Comparison of ENCODE assay signal across 21 cellular contexts in the genomic region with DNA sequence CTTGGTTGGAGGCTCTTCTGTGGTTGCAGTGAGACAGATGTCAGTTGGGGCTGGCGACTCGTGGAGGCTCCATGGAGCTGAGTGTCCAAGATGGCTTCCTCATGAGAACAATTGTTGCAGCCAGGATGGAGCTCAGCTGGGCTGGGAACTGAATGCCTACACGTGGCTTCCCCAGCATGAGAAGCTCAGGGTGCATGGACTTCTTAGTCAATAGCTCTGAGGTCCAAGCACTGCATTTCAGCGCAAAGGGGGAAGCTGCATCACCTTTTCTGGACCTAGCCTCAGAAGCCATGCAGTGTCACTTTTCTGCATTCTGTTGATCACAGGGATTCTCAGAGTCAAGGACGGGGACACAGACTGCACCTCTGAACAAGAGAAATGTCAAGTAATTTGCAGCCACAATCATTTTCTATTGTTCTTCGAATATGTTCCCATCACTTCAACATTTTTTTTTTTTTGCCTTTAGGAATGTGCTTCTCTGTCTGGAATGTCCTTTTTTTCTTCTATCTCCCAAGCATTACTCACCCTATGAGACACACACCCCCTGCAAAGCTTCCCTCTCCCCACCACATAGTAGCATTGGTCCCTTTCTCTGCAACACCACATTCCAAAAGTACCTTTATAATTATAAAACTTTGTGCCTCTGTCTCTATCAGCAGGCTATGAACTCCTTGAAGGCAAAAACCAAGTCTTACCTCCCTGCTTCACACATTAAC. TPM values are rescaled to one million over a fixed set of nuclear protein-coding genes. Genes with fewer than 3 reads are reported as not detected.
DNase-seq lines count a peak whose midpoint lies in the region; ATAC-seq and TF ChIP-seq lines count a peak whose summit lies in the region.
"Had no signal": no experiment of that assay in that cellular context is flagged by ENCODE, and none has a peak within 500 bp of the region (broad histone marks: within the 10 kb centered on the region; RNA-seq: fewer than 3 reads in every experiment).

No MANE protein-coding gene starts in this region.

- WGBS in body of pancreas, 2 donors: 60 to 65% methylated on average over 6 of the region's 6 CpGs
- 62% methylated on average over 6 of the region's 6 CpGs for WGBS in mesenchymal stem cell
- WGBS in thyroid gland, 2 donors: 63 to 82% methylated on average over 6 of the region's 6 CpGs

- intact Hi-C loops in body of pancreas (cut with DNase I): no loop called here
- intact Hi-C loops in thyroid gland (cut with DNase I): no loop called here

- TF ChIP-seq CTCF in body of pancreas (IDR thresholded peaks at IDR 0.05) (no peak), thyroid gland (IDR thresholded peaks at IDR 0.05) (no peak)

- H2BK12ac ChIP-seq in mesenchymal stem cell (ENCODE audit: low read length in 2 of 2): peak overlapping the region; percentile 31 to 42

- H2AFZ ChIP-seq in mesenchymal stem cell (ENCODE audit: low read depth, low read length): peak overlapping the region; percentile 56
- H2AFZ ChIP-seq: parathyroid adenoma had no signal

- no peaks in the 10 kb centered on the region for H3K4me1 ChIP-seq in HUES48 (ENCODE audit: control insufficient read depth, insufficient read depth, low read length)
- H3K4me1 ChIP-seq in body of pancreas: peaks cover 6% of the 10 kb centered on the region
- H3K4me1 ChIP-seq in mesenchymal stem cell (ENCODE audit: control insufficient read depth, insufficient read depth, low read depth, low read length): peaks cover 4% of the 10 kb centered on the region
- no peaks in the 10 kb centered on the region for H3K4me1 ChIP-seq in thyroid gland
- H3K4me1 ChIP-seq: parathyroid adenoma, transverse colon had no signal

- peak overlapping the region in 1 of 2 experiments; percentile 77 for H3K18ac ChIP-seq in mesenchymal stem cell (ENCODE audit: low read depth in 1 of 2, low read length in 2 of 2)

- H2BK15ac ChIP-seq in mesenchymal stem cell (ENCODE audit: low read depth, poor library complexity, severe bottlenecking): no peak overlapping the region

- H3K79me1 ChIP-seq in mesenchymal stem cell (replicated peaks; ENCODE audit: low read length, poor library complexity, severe bottlenecking): no peaks in the 10 kb centered on the region

- peak overlapping the region; percentile 35 for H2BK5ac ChIP-seq in mesenchymal stem cell (ENCODE audit: low read depth, low read length, poor library complexity, severe bottlenecking)

- peak overlapping the region; percentile 96 for H2AK5ac ChIP-seq in mesenchymal stem cell (ENCODE audit: low read length, severe bottlenecking)

- H3K4ac ChIP-seq in mesenchymal stem cell (ENCODE audit: low read depth in 1 of 2, low read length in 2 of 2): peak overlapping the region in 1 of 2 experiments; percentile 10

- H3K27me3 ChIP-seq in HUES48 (ENCODE audit: control insufficient read depth, insufficient read depth, low read length): no peaks in the 10 kb centered on the region
- H3K27me3 ChIP-seq in body of pancreas: no peaks in the 10 kb centered on the region
- H3K27me3 ChIP-seq in mesenchymal stem cell (ENCODE audit: control insufficient read depth in 1 of 2, insufficient read depth in 1 of 2, low read length in 2 of 2): no peaks in the 10 kb centered on the region
- H3K27me3 ChIP-seq in thyroid gland: no peaks in the 10 kb centered on the region
- H3K27me3 ChIP-seq: cardiac muscle cell, transverse colon had no signal

- H3K9me3 ChIP-seq in HUES48 (ENCODE audit: control insufficient read depth, insufficient read depth, low read length) (no peaks in the 10 kb centered on the region), body of pancreas (no peaks in the 10 kb centered on the region), mesenchymal stem cell (ENCODE audit: control insufficient read depth, low read length) (no peaks in the 10 kb centered on the region), thyroid gland (no peaks in the 10 kb centered on the region)
- H3K9me3 ChIP-seq: transverse colon had no signal

- no peak for TF ChIP-seq POLR2A in body of pancreas (IDR thresholded peaks at IDR 0.05)
- TF ChIP-seq POLR2A in thyroid gland (IDR thresholded peaks at IDR 0.05): no peak

- H2BK120ac ChIP-seq in mesenchymal stem cell (ENCODE audit: low read depth, low read length): no peak overlapping the region

- no peak overlapping the region for H4K91ac ChIP-seq in mesenchymal stem cell (ENCODE audit: low read length)

- H3K36me3 ChIP-seq in HUES48 (ENCODE audit: control insufficient read depth, insufficient read depth, low read length) (no peaks in the 10 kb centered on the region), body of pancreas (replicated peaks in 1 of 2; ENCODE audit: insufficient read depth in 1 of 2, low read depth in 2 of 2) (no peaks in the 10 kb centered on the region), mesenchymal stem cell (ENCODE audit: control insufficient read depth in 1 of 2, insufficient read depth in 2 of 2, low read depth in 1 of 2, low read length in 2 of 2) (no peaks in the 10 kb centered on the region), thyroid gland (no peaks in the 10 kb centered on the region)
- H3K36me3 ChIP-seq: cardiac muscle cell, transverse colon had no signal

- no peak overlapping the region for H3K4me3 ChIP-seq in HUES48 (ENCODE audit: low read depth, low read length)
- H3K4me3 ChIP-seq in body of pancreas: no peak overlapping the region
- H3K4me3 ChIP-seq in mesenchymal stem cell (ENCODE audit: insufficient read depth in 1 of 2, low read depth in 1 of 2, low read length in 2 of 2): no peak overlapping the region
- no peak overlapping the region for H3K4me3 ChIP-seq in thyroid gland (replicated peaks in 1 of 3)
- H3K4me3 ChIP-seq: cardiac muscle cell, transverse colon had no signal

- ATAC-seq in body of pancreas (peak; percentile 66), GM19023 (IDR thresholded peaks at IDR 0.05; ENCODE audit: unreplicated experiment) (no peak)
- ATAC-seq: activated CD4-positive, alpha-beta T cell treated with anti-CD3 and anti-CD28 coated beads for 36 hours; left ventricle myocardium superior; stimulated activated memory B cell treated with anti-CD40 and anti-IgM and Interleukin-4, amounts not matched to agents 10 μg/mL and 1 μg/mL and 100 μg/mL, for 72 hours had no signal

- H3K9ac ChIP-seq in HUES48 (ENCODE audit: low read depth, low read length) (no peak overlapping the region), mesenchymal stem cell (ENCODE audit: low read length) (no peak overlapping the region)
- H3K9ac ChIP-seq: parathyroid adenoma had no signal

- no peak overlapping the region for H3K23ac ChIP-seq in mesenchymal stem cell (ENCODE audit: low read length in 2 of 2)

- DNase-seq in AG08395 (ENCODE audit: low spot score) (peak; percentile 74), body of pancreas (no peak), mesenchymal stem cell (peak; percentile 22), DMS153 treated with DMSO at 0.1 percent for 48 hours (lab: John Stamatoyannopoulos, UW; ENCODE audit: unreplicated experiment) (no peak), thyroid gland (no peak), GF-D8 (lab: John Stamatoyannopoulos, UW) (no peak)
- DNase-seq: activated CD4-positive, alpha-beta T cell treated with anti-CD3 and anti-CD28 coated beads for 36 hours; activated naive CD4-positive, alpha-beta T cell treated with anti-CD3 and anti-CD28 coated beads for 36 hours; CD4-positive, alpha-beta T cell; effector CD4-positive, alpha-beta T cell; left ventricle myocardium superior; NCI-H2029; NCI-H510A treated with DMSO at 0.1 percent for 48 hours; SHP77; transverse colon had no signal

- H3K27ac ChIP-seq in HUES48 (ENCODE audit: low read depth, low read length) (peak overlapping the region; percentile 18), body of pancreas (peak overlapping the region in 2 of 4 donors; percentile 57 to 63), mesenchymal stem cell (ENCODE audit: low read length, poor library complexity, severe bottlenecking) (peak overlapping the region; percentile 95), thyroid gland (no peak overlapping the region)
- H3K27ac ChIP-seq: cardiac muscle cell, parathyroid adenoma, transverse colon had no signal

- peak overlapping the region in 1 of 2 experiments; percentile 36 for H3K14ac ChIP-seq in mesenchymal stem cell (ENCODE audit: low read length in 2 of 2)

- H4K8ac ChIP-seq in mesenchymal stem cell (ENCODE audit: low read length): peak overlapping the region; percentile 63

- no peak overlapping the region for H3K4me2 ChIP-seq in mesenchymal stem cell (ENCODE audit: low read length, poor library complexity, severe bottlenecking)

RNA-seq across cellular contexts. Expression of a gene that starts 57.5 kb away (rescaled TPM):
- total RNA-seq in body of pancreas (1 to 10 TPM; 6.6 to 9.1 TPM), thyroid gland (10 to 100 TPM in 2 of 4 donors, 1 to 10 TPM in 2; 2.5 to 15.3 (median 9.4) TPM)
- polyA plus RNA-seq in mesenchymal stem cell (2013, experiment 1 of 2): 0.03 TPM
- polyA plus RNA-seq in mesenchymal stem cell (2013, experiment 2 of 2): 0.03 TPM
- total RNA-seq: activated CD4-positive, alpha-beta T cell treated with anti-CD3 and anti-CD28 coated beads for 36 hours; activated naive CD4-positive, alpha-beta T cell treated with anti-CD3 and anti-CD28 coated beads for 36 hours; CD4-positive, alpha-beta T cell had no signal
- polyA plus RNA-seq: IgD-negative memory B cell had no signal

Comparison
In these comparisons a context has a peak if more than half of its experiments do, and no peak if none do; other contexts are left out.
1. DNase-seq: peak in AG08395 (single experiment) and mesenchymal stem cell (single experiment); none in body of pancreas (0 of 4), DMS153 treated with DMSO at 0.1 percent for 48 hours (single experiment), thyroid gland (0 of 2) and GF-D8 (single experiment).
2. H3K27ac ChIP-seq: peak in HUES48 (single experiment) and mesenchymal stem cell (single experiment); none in thyroid gland (0 of 3).